21 cellular contexts compared by ENCODE assay signal in genomic region chr20:32980990-32981389, GRCh38. TPM values are rescaled to one million over a fixed set of nuclear protein-coding genes. Genes with fewer than 3 reads are reported as not detected.
A peak's percentile ranks its signal among the peaks of the same experiment; 100 is the strongest.
DNase-seq lines count a peak whose midpoint lies in the region; ATAC-seq and TF ChIP-seq lines count a peak whose summit lies in the region.
"Had no signal": no experiment of that assay in that cellular context is flagged by ENCODE, and none has a peak within 500 bp of the region (broad histone marks: within the 10 kb centered on the region; RNA-seq: fewer than 3 reads in every experiment).

No MANE protein-coding gene starts in this region.

- peaks cover 37% of the 10 kb centered on the region for H3K4me1 Mint-ChIP-seq in endodermal cell
- peaks cover 63% of the 10 kb centered on the region for H3K4me1 Mint-ChIP-seq in neural crest cell
- H3K4me1 Mint-ChIP-seq in HFFc6 (ENCODE audit: low read depth): peaks cover 6% of the 10 kb centered on the region; the same call in 1 of the 2 replicates

- H3K27ac ChIP-seq in BLaER1 treated with 17β-estradiol and CSF1 and Interleukin-3, amounts not matched to agents 10 nM and 100 nM: peak overlapping the region in 1 of 11 experiments; percentile 14; a peak in 1 of 22 replicates
- H3K27ac ChIP-seq in SJSA1 (peak overlapping the region; percentile 35; the same call in 1 of the 2 replicates), endodermal cell (ENCODE audit: low read depth, low read length) (peak overlapping the region; percentile 36), adrenal gland (no peak overlapping the region)
- H3K27ac ChIP-seq: HL-60 had no signal

- no peak overlapping the region for H3K27ac Mint-ChIP-seq in endodermal cell
- H3K27ac Mint-ChIP-seq in neural crest cell (ENCODE audit: unreplicated experiment): peak overlapping the region; percentile 81
- no peak overlapping the region for H3K27ac Mint-ChIP-seq in HFFc6

- no peak overlapping the region for H3K4me3 Mint-ChIP-seq in endodermal cell
- H3K4me3 Mint-ChIP-seq in neural crest cell: no peak overlapping the region
- H3K4me3 Mint-ChIP-seq in HFFc6: no peak overlapping the region
- H3K4me3 Mint-ChIP-seq: CD4-positive, CD25-positive, alpha-beta regulatory T cell had no signal

- TF ChIP-seq CTCF in endodermal cell (conservative IDR thresholded peaks at IDR 0.05): no peak
- TF ChIP-seq CTCF in neural crest cell (conservative IDR thresholded peaks at IDR 0.05): no peak
- TF ChIP-seq CTCF in HFFc6 (IDR thresholded peaks at IDR 0.05): no peak
- no peak for TF ChIP-seq CTCF in adrenal gland (IDR thresholded peaks at IDR 0.05)

- H3K27me3 Mint-ChIP-seq in endodermal cell (ENCODE audit: insufficient read depth) (no peaks in the 10 kb centered on the region), neural crest cell (ENCODE audit: low read depth) (no peaks in the 10 kb centered on the region), HFFc6 (ENCODE audit: insufficient read depth) (peaks cover 33% of the 10 kb centered on the region)
- H3K27me3 Mint-ChIP-seq: CD4-positive, CD25-positive, alpha-beta regulatory T cell had no signal

- peaks cover 47 to 85% (median 65%) of the 10 kb centered on the region in 10 experiments for H3K4me1 ChIP-seq in BLaER1 treated with 17β-estradiol and CSF1 and Interleukin-3, amounts not matched to agents 10 nM and 100 nM
- peaks cover 35% of the 10 kb centered on the region for H3K4me1 ChIP-seq in SJSA1 (replicated peaks)
- peaks cover 6% of the 10 kb centered on the region for H3K4me1 ChIP-seq in endodermal cell (ENCODE audit: control insufficient read depth, insufficient read depth, low read length)
- H3K4me1 ChIP-seq in adrenal gland (replicated peaks in 1 of 2): no peaks in the 10 kb centered on the region
- H3K4me1 ChIP-seq: Caco-2 had no signal

- no peak for TF ChIP-seq POLR2A in adrenal gland (IDR thresholded peaks at IDR 0.05)

- H3K36me3 Mint-ChIP-seq in endodermal cell (ENCODE audit: low read depth): no peaks in the 10 kb centered on the region
- H3K36me3 Mint-ChIP-seq in neural crest cell (ENCODE audit: low read depth): no peaks in the 10 kb centered on the region
- no peaks in the 10 kb centered on the region for H3K36me3 Mint-ChIP-seq in HFFc6 (ENCODE audit: low read depth)

- H3K9me3 Mint-ChIP-seq in endodermal cell (peaks cover 14% of the 10 kb centered on the region), neural crest cell (no peaks in the 10 kb centered on the region), HFFc6 (peaks cover 5% of the 10 kb centered on the region; the same call in 1 of the 2 replicates)

- H4K20me1 ChIP-seq in BLaER1 treated with 17β-estradiol and CSF1 and Interleukin-3, amounts not matched to agents 10 nM and 100 nM: no peaks in the 10 kb centered on the region

- no peaks in the 10 kb centered on the region for H3K36me3 ChIP-seq in BLaER1 treated with 17β-estradiol and CSF1 and Interleukin-3, amounts not matched to agents 10 nM and 100 nM
- H3K36me3 ChIP-seq in SJSA1: no peaks in the 10 kb centered on the region
- H3K36me3 ChIP-seq in endodermal cell (ENCODE audit: control insufficient read depth, insufficient read depth, low read length): no peaks in the 10 kb centered on the region
- no peaks in the 10 kb centered on the region for H3K36me3 ChIP-seq in adrenal gland (replicated peaks in 1 of 2)

- 94 to 95% methylated on average over 6 of the region's 6 CpGs for WGBS in endodermal cell (ENCODE audit: insufficient coverage in 1 of 2, insufficient read length in 1 of 2), 2 experiments
- WGBS in adrenal gland, 4 donors: 77 to 88% (median 84%) methylated on average over 3 to 6 of the region's 6 CpGs

- H3K9me3 ChIP-seq in BLaER1 treated with 17β-estradiol and CSF1 and Interleukin-3, amounts not matched to agents 10 nM and 100 nM (replicated peaks in 1 of 11): no peaks in the 10 kb centered on the region
- peaks cover 17% of the 10 kb centered on the region for H3K9me3 ChIP-seq in SJSA1 (replicated peaks)
- H3K9me3 ChIP-seq in endodermal cell (ENCODE audit: control insufficient read depth, low read length): no peaks in the 10 kb centered on the region
- no peaks in the 10 kb centered on the region for H3K9me3 ChIP-seq in adrenal gland (replicated peaks in 1 of 3)

- peak overlapping the region; percentile 54 to 100 (median 76) for H3K4me2 ChIP-seq in BLaER1 treated with 17β-estradiol and CSF1 and Interleukin-3, amounts not matched to agents 10 nM and 100 nM

- DNase-seq in SJSA1 (ENCODE audit: low read depth in 1 of 2, low spot score in 2 of 2): no peak
- no peak for DNase-seq in endodermal cell
- DNase-seq in neural crest cell (ENCODE audit: low read depth, low spot score): no peak
- no peak for DNase-seq in T1000 (lab: John Stamatoyannopoulos, UW)
- DNase-seq in HFFc6: no peak
- DNase-seq in adrenal gland: no peak
- DNase-seq: ACHN; AML-193; CD4-positive, CD25-positive, alpha-beta regulatory T cell; EL; H7; NCI-H1105 treated with DMSO at 0.1 percent for 48 hours; NCI-H2107; NCI-H2227 treated with DMSO at 0.1 percent for 48 hours; NCI-H526 treated with DMSO at 0.1 percent for 48 hours; SIG-M5 had no signal

- ATAC-seq in HG02642 (IDR thresholded peaks at IDR 0.05; ENCODE audit: poor library complexity, unreplicated experiment): no peak

- H3K4me3 ChIP-seq in BLaER1 treated with 17β-estradiol and CSF1 and Interleukin-3, amounts not matched to agents 10 nM and 100 nM: no peak overlapping the region
- H3K4me3 ChIP-seq in SJSA1: no peak overlapping the region
- H3K4me3 ChIP-seq in endodermal cell (ENCODE audit: low read length): no peak overlapping the region
- H3K4me3 ChIP-seq in adrenal gland: no peak overlapping the region

- no peaks in the 10 kb centered on the region for H3K27me3 ChIP-seq in BLaER1 treated with 17β-estradiol and CSF1 and Interleukin-3, amounts not matched to agents 10 nM and 100 nM
- H3K27me3 ChIP-seq in SJSA1 (replicated peaks) (no peaks in the 10 kb centered on the region), endodermal cell (ENCODE audit: control insufficient read depth, insufficient read depth, low read length, poor library complexity, severe bottlenecking) (no peaks in the 10 kb centered on the region), adrenal gland (no peaks in the 10 kb centered on the region)

- no peak overlapping the region for H3K9ac ChIP-seq in BLaER1 treated with 17β-estradiol and CSF1 and Interleukin-3, amounts not matched to agents 10 nM and 100 nM
- H3K9ac ChIP-seq in endodermal cell (ENCODE audit: extremely low read depth, low read length, poor library complexity, severe bottlenecking): no peak overlapping the region

- intact Hi-C loops in adrenal gland (cut with DNase I): no loop called here

RNA-seq across cellular contexts. Expression of gene SUN5, which starts 23.2 kb away (rescaled TPM):
- total RNA-seq in SJSA1 (2014; rRNA removed; shearing (Covaris generic)): not detected in 2 replicates
- total RNA-seq in endodermal cell (not detected), neural crest cell (not detected in 2 replicates), adrenal gland (not detected)
- polyA plus RNA-seq in endodermal cell (2013, experiment 1 of 2): not detected
- polyA plus RNA-seq in endodermal cell (2013, experiment 2 of 2): not detected
- total RNA-seq in HFFc6 (2021; fragmentation: NEBNext Ultra II Directional; extraction: Animal tissue kit (Norgen Biotek cat#: 25700)): not detected
- polyA plus RNA-seq in adrenal gland: not detected
- total RNA-seq: Caco-2; CD4-positive, CD25-positive, alpha-beta regulatory T cell; H7; OCI-LY7 had no signal
- polyA plus RNA-seq: CD4-positive, CD25-positive, alpha-beta regulatory T cell had no signal

RNA-seq across cellular contexts. Expression of gene BPIFB2, which starts 26.5 kb away (rescaled TPM):
- not detected in 2 replicates for total RNA-seq in SJSA1 (2014; rRNA removed; shearing (Covaris generic))
- total RNA-seq in endodermal cell: not detected
- polyA plus RNA-seq in endodermal cell (2013, experiment 1 of 2): not detected
- not detected for polyA plus RNA-seq in endodermal cell (2013, experiment 2 of 2)
- total RNA-seq in neural crest cell: not detected in 2 replicates
- total RNA-seq in HFFc6 (2021; fragmentation: NEBNext Ultra II Directional; extraction: Animal tissue kit (Norgen Biotek cat#: 25700)): not detected
- total RNA-seq in adrenal gland: under 1 TPM in 1 of 8 donors, not detected in 7; 0.15 TPM
- not detected for polyA plus RNA-seq in adrenal gland
- total RNA-seq: Caco-2; CD4-positive, CD25-positive, alpha-beta regulatory T cell; H7; OCI-LY7 had no signal
- polyA plus RNA-seq: CD4-positive, CD25-positive, alpha-beta regulatory T cell had no signal

RNA-seq across cellular contexts. Expression of gene BPIFB6, which starts 50.5 kb away (rescaled TPM):
- not detected in 2 replicates for total RNA-seq in SJSA1 (2014; rRNA removed; shearing (Covaris generic))
- total RNA-seq in endodermal cell: not detected
- not detected for polyA plus RNA-seq in endodermal cell (2013, experiment 1 of 2)
- polyA plus RNA-seq in endodermal cell (2013, experiment 2 of 2): not detected
- total RNA-seq in neural crest cell: not detected in 2 replicates
- total RNA-seq in HFFc6 (2021; fragmentation: NEBNext Ultra II Directional; extraction: Animal tissue kit (Norgen Biotek cat#: 25700)): not detected
- not detected for total RNA-seq in adrenal gland
- not detected for polyA plus RNA-seq in adrenal gland
- total RNA-seq: Caco-2; CD4-positive, CD25-positive, alpha-beta regulatory T cell; H7; OCI-LY7 had no signal
- polyA plus RNA-seq: CD4-positive, CD25-positive, alpha-beta regulatory T cell had no signal

Comparison
In these comparisons a context has a peak if more than half of its experiments do, and no peak if none do; other contexts are left out.
1. H3K27ac ChIP-seq: peak in SJSA1 (single experiment) and endodermal cell (single experiment); none in adrenal gland (0 of 5).